1 cellular context compared by ENCODE assay signal in genomic region chr10:112546474-112546873, GRCh38.
TF ChIP-seq lines count a peak whose summit lies in the region.

No MANE protein-coding gene starts in this region.

TF ChIP-seq in HCT116, 20 proteins besides CTCF, POLR2A, EP300 and RAD21 (continued from another document):
- TF ChIP-seq TCF7L2 (IDR thresholded peaks at IDR 0.05; ENCODE audit: borderline replicate concordance, extremely low read depth, insufficient read depth, insufficient read length): no peak
- no peak for TF ChIP-seq CBX3 (IDR thresholded peaks at IDR 0.05; ENCODE audit: low read depth)
- no peak for TF ChIP-seq ZFX (IDR thresholded peaks at IDR 0.05)
- no peak for TF ChIP-seq SIN3A (IDR thresholded peaks at IDR 0.05; ENCODE audit: low read depth)
- TF ChIP-seq CEBPB (IDR thresholded peaks at IDR 0.05; ENCODE audit: low read depth): no peak
- TF ChIP-seq ELF1 (IDR thresholded peaks at IDR 0.05; ENCODE audit: borderline replicate concordance, low read depth): no peak
- TF ChIP-seq YY1 (IDR thresholded peaks at IDR 0.05; ENCODE audit: extremely low read depth, insufficient replicate concordance, low read depth, low read length): no peak
- TF ChIP-seq POLR2AphosphoS5 (IDR thresholded peaks at IDR 0.05; ENCODE audit: low read depth, low read length): no peak
- TF ChIP-seq, protein P1, sequence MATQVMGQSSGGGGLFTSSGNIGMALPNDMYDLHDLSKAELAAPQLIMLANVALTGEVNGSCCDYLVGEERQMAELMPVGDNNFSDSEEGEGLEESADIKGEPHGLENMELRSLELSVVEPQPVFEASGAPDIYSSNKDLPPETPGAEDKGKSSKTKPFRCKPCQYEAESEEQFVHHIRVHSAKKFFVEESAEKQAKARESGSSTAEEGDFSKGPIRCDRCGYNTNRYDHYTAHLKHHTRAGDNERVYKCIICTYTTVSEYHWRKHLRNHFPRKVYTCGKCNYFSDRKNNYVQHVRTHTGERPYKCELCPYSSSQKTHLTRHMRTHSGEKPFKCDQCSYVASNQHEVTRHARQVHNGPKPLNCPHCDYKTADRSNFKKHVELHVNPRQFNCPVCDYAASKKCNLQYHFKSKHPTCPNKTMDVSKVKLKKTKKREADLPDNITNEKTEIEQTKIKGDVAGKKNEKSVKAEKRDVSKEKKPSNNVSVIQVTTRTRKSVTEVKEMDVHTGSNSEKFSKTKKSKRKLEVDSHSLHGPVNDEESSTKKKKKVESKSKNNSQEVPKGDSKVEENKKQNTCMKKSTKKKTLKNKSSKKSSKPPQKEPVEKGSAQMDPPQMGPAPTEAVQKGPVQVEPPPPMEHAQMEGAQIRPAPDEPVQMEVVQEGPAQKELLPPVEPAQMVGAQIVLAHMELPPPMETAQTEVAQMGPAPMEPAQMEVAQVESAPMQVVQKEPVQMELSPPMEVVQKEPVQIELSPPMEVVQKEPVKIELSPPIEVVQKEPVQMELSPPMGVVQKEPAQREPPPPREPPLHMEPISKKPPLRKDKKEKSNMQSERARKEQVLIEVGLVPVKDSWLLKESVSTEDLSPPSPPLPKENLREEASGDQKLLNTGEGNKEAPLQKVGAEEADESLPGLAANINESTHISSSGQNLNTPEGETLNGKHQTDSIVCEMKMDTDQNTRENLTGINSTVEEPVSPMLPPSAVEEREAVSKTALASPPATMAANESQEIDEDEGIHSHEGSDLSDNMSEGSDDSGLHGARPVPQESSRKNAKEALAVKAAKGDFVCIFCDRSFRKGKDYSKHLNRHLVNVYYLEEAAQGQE (IDR thresholded peaks at IDR 0.05; ENCODE audit: low read depth): no peak
- TF ChIP-seq ZNF274 (IDR thresholded peaks at IDR 0.05; ENCODE audit: low read depth, low read length): no peak
- no peak for TF ChIP-seq EZH2phosphoT487 (IDR thresholded peaks at IDR 0.05; ENCODE audit: borderline replicate concordance)
- no peak for TF ChIP-seq EZH2 (IDR thresholded peaks at IDR 0.05)
